In genomic region chr2:240988571-240989271, GRCh38 we compare ENCODE assay signal across 20 cellular contexts. TPM values are rescaled to one million over a fixed set of nuclear protein-coding genes. Genes with fewer than 3 reads are reported as not detected.
DNase-seq lines count a peak whose midpoint lies in the region; ATAC-seq and TF ChIP-seq lines count a peak whose summit lies in the region.
"Had no signal": no experiment of that assay in that cellular context is flagged by ENCODE, and none has a peak within 500 bp of the region (broad histone marks: within the 10 kb centered on the region; RNA-seq: fewer than 3 reads in every experiment).

No MANE protein-coding gene starts in this region.

- no peak overlapping the region for H2BK5ac ChIP-seq in neuronal stem cell (ENCODE audit: low read length)

- no peak for ATAC-seq in Right ventricle myocardium superior (ENCODE audit: poor library complexity)
- no peak for ATAC-seq in body of pancreas

- H2AK5ac ChIP-seq in neuronal stem cell (ENCODE audit: low read depth, low read length): peak overlapping the region; percentile 81

- H3K36me3 ChIP-seq in left ventricle myocardium inferior: no peaks in the 10 kb centered on the region
- H3K36me3 ChIP-seq in body of pancreas (replicated peaks in 1 of 2; ENCODE audit: insufficient read depth in 1 of 2, low read depth in 2 of 2): no peaks in the 10 kb centered on the region
- H3K36me3 ChIP-seq in neuronal stem cell (replicated peaks in 1 of 2; ENCODE audit: control insufficient read depth in 2 of 2, insufficient read depth in 2 of 2, low read length in 2 of 2): no peaks in the 10 kb centered on the region
- H3K36me3 ChIP-seq in tibial artery: no peaks in the 10 kb centered on the region
- H3K36me3 ChIP-seq: Peyer's patch had no signal

- no peak overlapping the region for H2BK120ac ChIP-seq in neuronal stem cell (ENCODE audit: low read depth, low read length)

- H3K79me1 ChIP-seq in neuronal stem cell (ENCODE audit: low read depth, low read length): peaks cover 1% of the 10 kb centered on the region

- H2AFZ ChIP-seq in neuronal stem cell (ENCODE audit: low read length): no peak overlapping the region

- H3K18ac ChIP-seq in neuronal stem cell (ENCODE audit: low read length): no peak overlapping the region

- peaks cover 7% of the 10 kb centered on the region for H3K9me3 ChIP-seq in left ventricle myocardium inferior (replicated peaks)
- H3K9me3 ChIP-seq in body of pancreas: no peaks in the 10 kb centered on the region
- peaks cover 0 to 10% of the 10 kb centered on the region in 2 donors for H3K9me3 ChIP-seq in neuronal stem cell (replicated peaks in 1 of 2; ENCODE audit: control insufficient read depth in 2 of 2, insufficient read depth in 1 of 2, low read depth in 1 of 2, low read length in 2 of 2)
- peaks cover 0 to 15% (median 9%) of the 10 kb centered on the region in 3 donors for H3K9me3 ChIP-seq in tibial artery
- H3K9me3 ChIP-seq: Peyer's patch had no signal

- H4K8ac ChIP-seq in neuronal stem cell (ENCODE audit: low read depth, low read length): no peak overlapping the region

- WGBS in body of pancreas, 2 donors: 80 to 87% methylated on average over 2 to 6 of the region's 6 CpGs
- no CpG with 5 or more reads among the region's 6 CpGs for WGBS in neuronal stem cell (ENCODE audit: extremely low coverage in 2 of 2, insufficient read length in 2 of 2, insufficient replicate concordance in 1 of 2), 2 donors

- no peak overlapping the region for H3K23ac ChIP-seq in neuronal stem cell (ENCODE audit: low read depth, low read length, poor library complexity)

- H3K9ac ChIP-seq in neuronal stem cell (ENCODE audit: low read depth, low read length, poor library complexity): no peak overlapping the region

- H3K4me2 ChIP-seq in neuronal stem cell (ENCODE audit: insufficient read depth, low read length, poor library complexity, severe bottlenecking): no peak overlapping the region

- TF ChIP-seq CTCF in left ventricle myocardium inferior (IDR thresholded peaks at IDR 0.05; ENCODE audit: borderline replicate concordance) (no peak), body of pancreas (IDR thresholded peaks at IDR 0.05) (no peak), tibial artery (IDR thresholded peaks at IDR 0.05) (no peak), foreskin fibroblast (IDR thresholded peaks at IDR 0.05; ENCODE audit: low read depth, low read length) (no peak)

- H3K4me1 ChIP-seq in left ventricle myocardium inferior: peaks cover 44% of the 10 kb centered on the region
- peaks cover 41% of the 10 kb centered on the region for H3K4me1 ChIP-seq in body of pancreas
- no peaks in the 10 kb centered on the region for H3K4me1 ChIP-seq in neuronal stem cell (ENCODE audit: control insufficient read depth in 2 of 2, insufficient read depth in 1 of 2, low read depth in 1 of 2, low read length in 2 of 2)
- peaks cover 0 to 50% (median 37%) of the 10 kb centered on the region in 4 donors for H3K4me1 ChIP-seq in tibial artery

- no peak overlapping the region for H2BK15ac ChIP-seq in neuronal stem cell (ENCODE audit: low read length)

- no peak overlapping the region for H2BK12ac ChIP-seq in neuronal stem cell (ENCODE audit: low read length)

- no peak overlapping the region for H4K91ac ChIP-seq in neuronal stem cell (ENCODE audit: low read depth, low read length, poor library complexity)

- DNase-seq in Right ventricle myocardium superior: peak; percentile 30
- no peak for DNase-seq in left ventricle myocardium inferior
- peak; percentile 1 to 10 (median 5) for DNase-seq in body of pancreas
- no peak for DNase-seq in neuronal stem cell (ENCODE audit: low spot score)
- DNase-seq in tibial artery: peak; percentile 17 to 61
- no peak for DNase-seq in retina
- DNase-seq in foreskin fibroblast: no peak
- DNase-seq in stimulated activated CD4-positive, alpha-beta T cell treated with anti-CD3 and anti-CD28 coated beads, Interleukin-15, amount 100 ng/mL, for 24 hours: no peak
- DNase-seq: activated CD4-positive, alpha-beta T cell treated with anti-CD3 and anti-CD28 coated beads for 1 hour; activated naive CD4-positive, alpha-beta T cell treated with anti-CD3 and anti-CD28 coated beads for 36 hours; activated T-cell treated with anti-CD3 and anti-CD28 coated beads, Interleukin-2, amount 50 U/mL, for 48 hours; H9; Kasumi-1; kidney glomerular epithelial cell; naive B cell; NCI-H2171 treated with DMSO at 0.1 percent for 48 hours; NCI-H524 treated with DMSO at 0.1 percent for 48 hours; Peyer's patch; substantia nigra had no signal

- H3K27me3 ChIP-seq in left ventricle myocardium inferior (ENCODE audit: low read depth): peaks cover 11% of the 10 kb centered on the region
- H3K27me3 ChIP-seq in body of pancreas: no peaks in the 10 kb centered on the region
- H3K27me3 ChIP-seq in neuronal stem cell (ENCODE audit: control insufficient read depth in 3 of 3, insufficient read depth in 3 of 3, low read depth in 1 of 3, low read length in 3 of 3): peaks cover 0 to 72% (median 2%) of the 10 kb centered on the region in 3 experiments
- peaks cover 0 to 27% of the 10 kb centered on the region in 2 donors for H3K27me3 ChIP-seq in tibial artery
- H3K27me3 ChIP-seq: Peyer's patch had no signal

- H3K4ac ChIP-seq in neuronal stem cell (ENCODE audit: low read length): no peak overlapping the region

- no peak for TF ChIP-seq POLR2A in body of pancreas (IDR thresholded peaks at IDR 0.05)

- H3K4me3 ChIP-seq in left ventricle myocardium inferior: no peak overlapping the region
- H3K4me3 ChIP-seq in body of pancreas: no peak overlapping the region
- no peak overlapping the region for H3K4me3 ChIP-seq in neuronal stem cell (ENCODE audit: low read length in 2 of 2)
- no peak overlapping the region for H3K4me3 ChIP-seq in tibial artery
- H3K4me3 ChIP-seq in foreskin fibroblast (ENCODE audit: low read depth in 1 of 2, low read length in 2 of 2): no peak overlapping the region
- H3K4me3 ChIP-seq: GM12878, Peyer's patch had no signal

- H3K14ac ChIP-seq in neuronal stem cell (ENCODE audit: low read length): no peak overlapping the region

- intact Hi-C loops in Right ventricle myocardium superior (cut with DNase I): no loop called here
- intact Hi-C loops in left ventricle myocardium inferior (cut with micrococcal nuclease): no loop called here
- intact Hi-C loops in body of pancreas (cut with DNase I): no loop called here
- intact Hi-C loops in tibial artery (cut with DNase I; ENCODE audit: low total_unique reads): no loop called here

- no peak overlapping the region for H3K27ac ChIP-seq in left ventricle myocardium inferior (replicated peaks)
- no peak overlapping the region for H3K27ac ChIP-seq in body of pancreas
- H3K27ac ChIP-seq in neuronal stem cell (replicated peaks; ENCODE audit: low read length): no peak overlapping the region
- no peak overlapping the region for H3K27ac ChIP-seq in tibial artery
- H3K27ac ChIP-seq: Peyer's patch had no signal

RNA-seq across cellular contexts. Expression of gene SNED1, which starts 9.7 kb away (rescaled TPM):
- total RNA-seq in Right ventricle myocardium superior (8.0 TPM), left ventricle myocardium inferior (6.1 TPM), body of pancreas (10 to 100 TPM; 13.5 to 33.0 TPM)
- polyA plus RNA-seq in neuronal stem cell (2013, experiment 1 of 2): 0.14 TPM
- polyA plus RNA-seq in neuronal stem cell (2013, experiment 2 of 2): 0.04 TPM

Comparison
In these comparisons a context has a peak if more than half of its experiments do, and no peak if none do; other contexts are left out.
1. DNase-seq: peak in Right ventricle myocardium superior (single experiment), body of pancreas (4 of 4) and tibial artery (2 of 2); none in left ventricle myocardium inferior (single experiment), neuronal stem cell (single experiment), retina (single experiment), foreskin fibroblast (0 of 2) and stimulated activated CD4-positive, alpha-beta T cell treated with anti-CD3 and anti-CD28 coated beads, Interleukin-15, amount 100 ng/mL, for 24 hours (single experiment).